Comparison of ENCODE assay signal across 14 cellular contexts in the genomic region with DNA sequence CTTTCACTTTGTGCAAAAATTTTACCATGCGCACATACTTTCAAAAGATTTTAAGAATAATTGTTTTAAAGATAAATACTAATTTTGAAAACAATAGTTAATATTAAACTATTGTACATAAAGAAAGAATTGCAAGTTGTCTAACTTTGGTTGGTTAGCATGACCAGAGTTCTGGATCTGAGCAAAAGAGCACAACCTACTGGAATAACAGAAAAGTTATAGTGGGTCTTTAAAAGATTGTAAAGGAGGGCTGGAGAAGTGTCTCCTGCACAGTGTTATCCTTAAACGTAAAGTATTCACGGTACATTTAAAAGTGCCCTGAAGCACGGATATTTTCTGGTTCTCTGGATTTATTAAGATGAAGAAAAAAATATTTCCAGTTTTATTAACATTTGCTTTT.
A peak's percentile ranks its signal among the peaks of the same experiment; 100 is the strongest.
DNase-seq lines count a peak whose midpoint lies in the region; ATAC-seq and TF ChIP-seq lines count a peak whose summit lies in the region.
"Had no signal": no experiment of that assay in that cellular context is flagged by ENCODE, and none has a peak within 500 bp of the region (broad histone marks: within the 10 kb centered on the region; RNA-seq: fewer than 3 reads in every experiment).

No MANE protein-coding gene starts in this region.

- no peak for DNase-seq in AG04450 (ENCODE audit: low read depth, low spot score)
- no peak for DNase-seq in fibroblast of mammary gland (ENCODE audit: low read depth)
- peak; percentile 33 for DNase-seq in left kidney (ENCODE audit: low read depth, low spot score)
- no peak for DNase-seq in effector CD4-positive, alpha-beta T cell
- DNase-seq in NCI-H226 = no peak
- DNase-seq in left cardiac atrium = no peak
- no peak for DNase-seq in mesothelial cell of epicardium (ENCODE audit: low spot score in 2 of 2, unreplicated experiment in 2 of 2)
- DNase-seq: BE2C; CD4-positive, alpha-beta T cell; MG63; NCI-H1092; NCI-H524 treated with DMSO at 0.1 percent for 48 hours; SHP77 treated with DMSO at 0.1 percent for 48 hours had no signal

- no peaks in the 10 kb centered on the region for H3K36me3 Mint-ChIP-seq in mesothelial cell of epicardium

- H3K27ac ChIP-seq in AG04450 (ENCODE audit: low read depth, low read length) = no peak overlapping the region

- H3K4me3 Mint-ChIP-seq in mesothelial cell of epicardium = no peak overlapping the region
- H3K4me3 Mint-ChIP-seq: CD4-positive, alpha-beta T cell had no signal

- intact Hi-C loops in left cardiac atrium (cut with DNase I) = no loop called here

- H3K27me3 Mint-ChIP-seq in mesothelial cell of epicardium (ENCODE audit: low read depth) = no peaks in the 10 kb centered on the region

- no peaks in the 10 kb centered on the region for H3K9me3 ChIP-seq in AG04450 (ENCODE audit: control insufficient read depth, insufficient read depth, low read length)
- H3K9me3 ChIP-seq: BE2C, MG63 had no signal

- POLR2A ChIA-PET in AG04450 (lab: Yijun Ruan, JAX) = no interaction called here

- H3K4me3 ChIP-seq in AG04450 (ENCODE audit: low read depth, low read length) (no peak overlapping the region), fibroblast of mammary gland (ENCODE audit: control insufficient read depth, low read depth, low read length) (no peak overlapping the region)
- H3K4me3 ChIP-seq: MG63 had no signal

- TF ChIP-seq CTCF in AG04450 (IDR thresholded peaks at IDR 0.05; ENCODE audit: low read depth, low read length) (0 out of 2 replicates have a peak, but pooled peaks have one; percentile 12), fibroblast of mammary gland (conservative IDR thresholded peaks at IDR 0.05; ENCODE audit: control insufficient read depth, insufficient read depth, low read depth, low read length) (peak; percentile 12), mesothelial cell of epicardium (IDR thresholded peaks at IDR 0.05; ENCODE audit: unreplicated experiment) (no peak)

- no peak overlapping the region for H3K27ac Mint-ChIP-seq in mesothelial cell of epicardium
- H3K27ac Mint-ChIP-seq: CD4-positive, alpha-beta T cell had no signal

- ATAC-seq in SK-N-SH treated with all-trans-retinoic acid at 6 μM for 48 hours (peak; percentile 47), left cardiac atrium (no peak)

- H3K4me1 Mint-ChIP-seq in mesothelial cell of epicardium = peaks cover 21% of the 10 kb centered on the region

- H3K9me3 Mint-ChIP-seq in mesothelial cell of epicardium = peaks cover 18% of the 10 kb centered on the region
- H3K9me3 Mint-ChIP-seq: CD4-positive, alpha-beta T cell had no signal

- H3K27me3 ChIP-seq in AG04450 (ENCODE audit: control insufficient read depth, insufficient read depth, low read length) = no peaks in the 10 kb centered on the region
- H3K27me3 ChIP-seq: BE2C, MG63 had no signal

- CTCF ChIA-PET in AG04450 (lab: Charles Lee) = interaction anchor here (0.6 to 4.6 kb wide), 24 partner anchors 9 to 497 kb away, joined by 3 to 21 read pairs (median 3); no protein-coding TSS in a partner anchor

TF ChIP-seq in SK-N-SH treated with all-trans-retinoic acid at 6 μM for 48 hours, 23 proteins besides CTCF, POLR2A, EP300 and RAD21 (continues in another document):
- TF ChIP-seq, protein P1, sequence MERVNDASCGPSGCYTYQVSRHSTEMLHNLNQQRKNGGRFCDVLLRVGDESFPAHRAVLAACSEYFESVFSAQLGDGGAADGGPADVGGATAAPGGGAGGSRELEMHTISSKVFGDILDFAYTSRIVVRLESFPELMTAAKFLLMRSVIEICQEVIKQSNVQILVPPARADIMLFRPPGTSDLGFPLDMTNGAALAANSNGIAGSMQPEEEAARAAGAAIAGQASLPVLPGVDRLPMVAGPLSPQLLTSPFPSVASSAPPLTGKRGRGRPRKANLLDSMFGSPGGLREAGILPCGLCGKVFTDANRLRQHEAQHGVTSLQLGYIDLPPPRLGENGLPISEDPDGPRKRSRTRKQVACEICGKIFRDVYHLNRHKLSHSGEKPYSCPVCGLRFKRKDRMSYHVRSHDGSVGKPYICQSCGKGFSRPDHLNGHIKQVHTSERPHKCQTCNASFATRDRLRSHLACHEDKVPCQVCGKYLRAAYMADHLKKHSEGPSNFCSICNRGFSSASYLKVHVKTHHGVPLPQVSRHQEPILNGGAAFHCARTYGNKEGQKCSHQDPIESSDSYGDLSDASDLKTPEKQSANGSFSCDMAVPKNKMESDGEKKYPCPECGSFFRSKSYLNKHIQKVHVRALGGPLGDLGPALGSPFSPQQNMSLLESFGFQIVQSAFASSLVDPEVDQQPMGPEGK (CRISPR knock-in tag; IDR thresholded peaks at IDR 0.05; ENCODE audit: borderline replicate concordance) = no peak
- TF ChIP-seq SNAI2 (CRISPR knock-in tag; IDR thresholded peaks at IDR 0.05) = no peak
- TF ChIP-seq, protein P2, sequence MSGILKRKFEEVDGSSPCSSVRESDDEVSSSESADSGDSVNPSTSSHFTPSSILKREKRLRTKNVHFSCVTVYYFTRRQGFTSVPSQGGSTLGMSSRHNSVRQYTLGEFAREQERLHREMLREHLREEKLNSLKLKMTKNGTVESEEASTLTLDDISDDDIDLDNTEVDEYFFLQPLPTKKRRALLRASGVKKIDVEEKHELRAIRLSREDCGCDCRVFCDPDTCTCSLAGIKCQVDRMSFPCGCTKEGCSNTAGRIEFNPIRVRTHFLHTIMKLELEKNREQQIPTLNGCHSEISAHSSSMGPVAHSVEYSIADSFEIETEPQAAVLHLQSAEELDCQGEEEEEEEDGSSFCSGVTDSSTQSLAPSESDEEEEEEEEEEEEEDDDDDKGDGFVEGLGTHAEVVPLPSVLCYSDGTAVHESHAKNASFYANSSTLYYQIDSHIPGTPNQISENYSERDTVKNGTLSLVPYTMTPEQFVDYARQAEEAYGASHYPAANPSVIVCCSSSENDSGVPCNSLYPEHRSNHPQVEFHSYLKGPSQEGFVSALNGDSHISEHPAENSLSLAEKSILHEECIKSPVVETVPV (CRISPR knock-in tag; IDR thresholded peaks at IDR 0.05) = no peak
- no peak for TF ChIP-seq GLIS3 (CRISPR knock-in tag; IDR thresholded peaks at IDR 0.05)
- TF ChIP-seq PPARA (CRISPR knock-in tag; IDR thresholded peaks at IDR 0.05; ENCODE audit: borderline replicate concordance) = no peak
- TF ChIP-seq ZNF565 (CRISPR knock-in tag; conservative IDR thresholded peaks at IDR 0.05; ENCODE audit: low read depth) = no peak
- no peak for TF ChIP-seq ESRRG (CRISPR knock-in tag; IDR thresholded peaks at IDR 0.05)
- no peak for TF ChIP-seq CSDC2 (CRISPR knock-in tag; IDR thresholded peaks at IDR 0.05)
- TF ChIP-seq, protein P3, sequence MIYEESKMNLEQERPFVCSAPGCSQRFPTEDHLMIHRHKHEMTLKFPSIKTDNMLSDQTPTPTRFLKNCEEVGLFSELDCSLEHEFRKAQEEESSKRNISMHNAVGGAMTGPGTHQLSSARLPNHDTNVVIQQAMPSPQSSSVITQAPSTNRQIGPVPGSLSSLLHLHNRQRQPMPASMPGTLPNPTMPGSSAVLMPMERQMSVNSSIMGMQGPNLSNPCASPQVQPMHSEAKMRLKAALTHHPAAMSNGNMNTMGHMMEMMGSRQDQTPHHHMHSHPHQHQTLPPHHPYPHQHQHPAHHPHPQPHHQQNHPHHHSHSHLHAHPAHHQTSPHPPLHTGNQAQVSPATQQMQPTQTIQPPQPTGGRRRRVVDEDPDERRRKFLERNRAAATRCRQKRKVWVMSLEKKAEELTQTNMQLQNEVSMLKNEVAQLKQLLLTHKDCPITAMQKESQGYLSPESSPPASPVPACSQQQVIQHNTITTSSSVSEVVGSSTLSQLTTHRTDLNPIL (CRISPR knock-in tag; IDR thresholded peaks at IDR 0.05; ENCODE audit: low read depth) = no peak
- TF ChIP-seq, protein P4, sequence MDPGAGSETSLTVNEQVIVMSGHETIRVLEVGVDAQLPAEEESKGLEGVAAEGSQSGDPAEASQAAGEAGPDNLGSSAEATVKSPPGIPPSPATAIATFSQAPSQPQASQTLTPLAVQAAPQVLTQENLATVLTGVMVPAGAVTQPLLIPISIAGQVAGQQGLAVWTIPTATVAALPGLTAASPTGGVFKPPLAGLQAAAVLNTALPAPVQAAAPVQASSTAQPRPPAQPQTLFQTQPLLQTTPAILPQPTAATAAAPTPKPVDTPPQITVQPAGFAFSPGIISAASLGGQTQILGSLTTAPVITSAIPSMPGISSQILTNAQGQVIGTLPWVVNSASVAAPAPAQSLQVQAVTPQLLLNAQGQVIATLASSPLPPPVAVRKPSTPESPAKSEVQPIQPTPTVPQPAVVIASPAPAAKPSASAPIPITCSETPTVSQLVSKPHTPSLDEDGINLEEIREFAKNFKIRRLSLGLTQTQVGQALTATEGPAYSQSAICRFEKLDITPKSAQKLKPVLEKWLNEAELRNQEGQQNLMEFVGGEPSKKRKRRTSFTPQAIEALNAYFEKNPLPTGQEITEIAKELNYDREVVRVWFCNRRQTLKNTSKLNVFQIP (CRISPR knock-in tag; IDR thresholded peaks at IDR 0.05; ENCODE audit: borderline replicate concordance, low read depth) = no peak
- no peak for TF ChIP-seq RARB (CRISPR knock-in tag; IDR thresholded peaks at IDR 0.05)
- no peak for TF ChIP-seq ZFP30 (CRISPR knock-in tag; IDR thresholded peaks at IDR 0.05)
- no peak for TF ChIP-seq TOX (CRISPR knock-in tag; IDR thresholded peaks at IDR 0.05; ENCODE audit: borderline replicate concordance)
- TF ChIP-seq ZFP3 (CRISPR knock-in tag; IDR thresholded peaks at IDR 0.05) = no peak
- TF ChIP-seq ISL1 (CRISPR knock-in tag; IDR thresholded peaks at IDR 0.05) = no peak
- TF ChIP-seq BACH2 (CRISPR knock-in tag; IDR thresholded peaks at IDR 0.05; ENCODE audit: borderline replicate concordance) = no peak
- no peak for TF ChIP-seq TCF4 (CRISPR knock-in tag; IDR thresholded peaks at IDR 0.05; ENCODE audit: borderline replicate concordance)
